Comparison of ENCODE assay signal across 8 cellular contexts in genomic region chr18:46028536-46028891, GRCh38. TPM values are rescaled to one million over a fixed set of nuclear protein-coding genes. Genes with fewer than 3 reads are reported as not detected.
DNase-seq lines count a peak whose midpoint lies in the region; ATAC-seq, FAIRE-seq and TF ChIP-seq lines count a peak whose summit lies in the region.

No MANE protein-coding gene starts in this region.

- ATAC-seq in HepG2: no peak

- H3K4me3 Mint-ChIP-seq in T-helper 2 cell treated with Interferon-gamma antibody and Interleukin-4, amounts not matched to agents 5 μg/mL and 100 μg/mL, for 36 hours: peak overlapping the region; percentile 85

- no peak overlapping the region for H3K27ac ChIP-seq in HepG2 (ENCODE audit: extremely low read length, insufficient read depth, low read length)
- no peak overlapping the region for H3K27ac ChIP-seq in stomach smooth muscle (ENCODE audit: low read length)

- peaks cover 9% of the 10 kb centered on the region for H3K27me3 Mint-ChIP-seq in T-helper 2 cell treated with Interferon-gamma antibody and Interleukin-4, amounts not matched to agents 5 μg/mL and 100 μg/mL, for 36 hours (ENCODE audit: low read depth)

- TF ChIP-seq POLR2A in HepG2 (IDR thresholded peaks at IDR 0.05; ENCODE audit: insufficient read depth in 1 of 2, low read depth in 2 of 2, low read length in 2 of 2): no peak

- in situ Hi-C loops in HepG2 (cut with HindIII; ENCODE audit: extremely low pct_ligation_motif_present, low pct_unique_long_range_greater_than_20kb): no loop called here

- CTCF ChIA-PET in HepG2 (lab: Yijun Ruan, JAX; ENCODE audit: low intra/inter-chr PET ratio, low total read pairs): no interaction called here

- no peak for TF ChIP-seq RAD21 in HepG2 (CRISPR knock-in tag; IDR thresholded peaks at IDR 0.05)

- H3K9ac ChIP-seq in adipocyte (ENCODE audit: low read length) (peak overlapping the region; percentile 79), HepG2 (ENCODE audit: insufficient read depth, low read depth, low read length) (no peak overlapping the region), stomach smooth muscle (ENCODE audit: low read length in 2 of 2) (peak overlapping the region; percentile 11 to 64)

- BruUV-seq in HepG2 (replicated peaks; lab: Mats Ljungman, UMichigan): no TSS peak

- H3K27me3 ChIP-seq in adipocyte (replicated peaks; ENCODE audit: control insufficient read depth, insufficient read depth, low read length) (no peaks in the 10 kb centered on the region), HepG2 (ENCODE audit: control insufficient read depth in 1 of 2, insufficient read depth in 2 of 2, low read length in 2 of 2) (peaks cover 1 to 13% of the 10 kb centered on the region in 2 experiments; a peak in 3 of 5 replicates), stomach smooth muscle (ENCODE audit: control insufficient read depth in 1 of 2, insufficient read depth in 2 of 2, low read length in 2 of 2) (no peaks in the 10 kb centered on the region)

- DNase-seq in T-helper 2 cell treated with Interferon-gamma antibody and Interleukin-4, amounts not matched to agents 5 μg/mL and 100 μg/mL, for 36 hours (ENCODE audit: low spot score): no peak
- no peak for DNase-seq in T-helper 2 cell
- DNase-seq in adipocyte (ENCODE audit: low read depth): no peak
- no peak for DNase-seq in HepG2 (ENCODE audit: low spot score)
- DNase-seq in globus pallidus (ENCODE audit: low spot score): no peak
- no peak for DNase-seq in GDM1 (lab: John Stamatoyannopoulos, UW)
- no peak for DNase-seq in A172 (ENCODE audit: low spot score)

- peak overlapping the region; percentile 81 for H3K4me3 ChIP-seq in adipocyte (ENCODE audit: low read length)
- peak overlapping the region in 2 of 3 experiments; percentile 33 to 63; a peak in 3 of 6 replicates for H3K4me3 ChIP-seq in HepG2 (replicated peaks in 1 of 3; ENCODE audit: insufficient read depth in 1 of 3, low read depth in 2 of 3, low read length in 3 of 3)
- peak overlapping the region; percentile 58 to 77 for H3K4me3 ChIP-seq in stomach smooth muscle (ENCODE audit: low read length in 2 of 2)

- H3K27ac Mint-ChIP-seq in T-helper 2 cell treated with Interferon-gamma antibody and Interleukin-4, amounts not matched to agents 5 μg/mL and 100 μg/mL, for 36 hours: peak overlapping the region; percentile 75

- 79% methylated on average over 7 of the region's 7 CpGs for WGBS in HepG2 (ENCODE audit: low lambda C conversion rate)

- H3K4me1 ChIP-seq in adipocyte (ENCODE audit: control insufficient read depth, insufficient read depth, low read length) (no peaks in the 10 kb centered on the region), HepG2 (ENCODE audit: insufficient read depth, low read length) (peaks cover 4% of the 10 kb centered on the region; the same call in 1 of the 2 replicates), stomach smooth muscle (ENCODE audit: control insufficient read depth, insufficient read depth, low read length) (peaks cover 8% of the 10 kb centered on the region)

- FAIRE-seq in HepG2 (lab: Jason Lieb, UNC): no peak

- TF ChIP-seq EP300 in HepG2 (IDR thresholded peaks at IDR 0.05; ENCODE audit: low read depth in 2 of 2, low read length in 2 of 2) (no peak), HepG2 (CRISPR knock-in tag; IDR thresholded peaks at IDR 0.05; ENCODE audit: borderline replicate concordance) (no peak)

- peak overlapping the region; percentile 59 for H3K4me2 ChIP-seq in HepG2 (ENCODE audit: low read depth, low read length)

- POLR2A ChIA-PET in HepG2 (lab: Yijun Ruan, JAX): no interaction called here

- H3K9me3 ChIP-seq in adipocyte (ENCODE audit: control insufficient read depth, low read length): no peaks in the 10 kb centered on the region
- no peaks in the 10 kb centered on the region for H3K9me3 ChIP-seq in HepG2 (ENCODE audit: low read length)
- no peaks in the 10 kb centered on the region for H3K9me3 ChIP-seq in stomach smooth muscle (ENCODE audit: control insufficient read depth in 2 of 2, low read length in 2 of 2)

- intact Hi-C loops in HepG2 (cut with micrococcal nuclease; ENCODE audit: unreplicated experiment): no loop called here

- peaks cover 19% of the 10 kb centered on the region for H3K36me3 Mint-ChIP-seq in T-helper 2 cell treated with Interferon-gamma antibody and Interleukin-4, amounts not matched to agents 5 μg/mL and 100 μg/mL, for 36 hours (ENCODE audit: low read depth)

- no peaks in the 10 kb centered on the region for H3K9me3 Mint-ChIP-seq in T-helper 2 cell treated with Interferon-gamma antibody and Interleukin-4, amounts not matched to agents 5 μg/mL and 100 μg/mL, for 36 hours

- no peak for TF ChIP-seq CTCF in HepG2 (CRISPR knock-in tag; IDR thresholded peaks at IDR 0.05)

- no peaks in the 10 kb centered on the region for H4K20me1 ChIP-seq in HepG2 (ENCODE audit: insufficient read depth, low read length)

- no peak overlapping the region for H2AFZ ChIP-seq in HepG2 (ENCODE audit: low read length)

- H3K4me1 Mint-ChIP-seq in T-helper 2 cell treated with Interferon-gamma antibody and Interleukin-4, amounts not matched to agents 5 μg/mL and 100 μg/mL, for 36 hours (ENCODE audit: low read depth): peaks cover 11% of the 10 kb centered on the region

- H3K36me3 ChIP-seq in adipocyte (ENCODE audit: control insufficient read depth, insufficient read depth, low read length, severe bottlenecking) (no peaks in the 10 kb centered on the region), HepG2 (replicated peaks in 1 of 2; ENCODE audit: control insufficient read depth in 1 of 2, insufficient read depth in 2 of 2, low read length in 2 of 2) (no peaks in the 10 kb centered on the region), stomach smooth muscle (ENCODE audit: control insufficient read depth in 2 of 2, insufficient read depth in 2 of 2, low read length in 2 of 2) (peaks cover 0 to 2% of the 10 kb centered on the region in 2 donors)

- no peaks in the 10 kb centered on the region for H3K79me2 ChIP-seq in HepG2 (ENCODE audit: insufficient read depth, low read length)

TF ChIP-seq in HepG2, 621 proteins besides CTCF, POLR2A, EP300 and RAD21 (continues in another document):
- TF ChIP-seq BCL3 (CRISPR knock-in tag; IDR thresholded peaks at IDR 0.05) (no peak), PRDM10 (CRISPR knock-in tag; IDR thresholded peaks at IDR 0.05; ENCODE audit: low read depth) (no peak)

RNA-seq across cellular contexts. Expression of gene PSTPIP2, which starts 43.5 kb away (rescaled TPM):
- 0.27 and 0.51 TPM in 2 replicates for total RNA-seq in HepG2 (2016; rRNA removed; fragmentation: Illumina TruSeq; extraction: Trizol)
- 0.18 TPM in 1 of 2 replicates, not detected in the other for total RNA-seq in HepG2 (2016; cell fraction: cytosol; rRNA removed; fragmentation: Illumina TruSeq; extraction: Trizol; ENCODE audit: low read depth)
- total RNA-seq in HepG2 (2016; cell fraction: insoluble cytoplasmic fraction; rRNA removed; fragmentation: Illumina TruSeq; extraction: Trizol): 0.22 and 0.30 TPM in 2 replicates
- 0.12 and 0.17 TPM in 2 replicates for total RNA-seq in HepG2 (2016; cell fraction: membrane; rRNA removed; fragmentation: Illumina TruSeq; extraction: Trizol)
- total RNA-seq in HepG2 (2016; cell fraction: nucleus; rRNA removed; fragmentation: Illumina TruSeq; extraction: Trizol): 0.16 and 0.19 TPM in 2 replicates
- polyA plus RNA-seq in HepG2 (2011; rRNA removed): 0.24 and 0.25 TPM in 2 replicates
- polyA plus RNA-seq in HepG2 (2011; cell fraction: cytosol; rRNA removed): 0.16 and 0.29 TPM in 2 replicates
- 0.06 and 0.10 TPM in 2 replicates for polyA plus RNA-seq in HepG2 (2011; cell fraction: nucleus; rRNA removed)
- polyA plus RNA-seq in HepG2 (2012): 0.36 and 0.37 TPM in 2 replicates
- polyA plus RNA-seq in HepG2 (2016; cell fraction: cytosol; fragmentation: Illumina TruSeq; extraction: Trizol; ENCODE audit: low read depth): not detected in 2 replicates
- 0.38 and 0.43 TPM in 2 replicates for polyA plus RNA-seq in HepG2 (2016; cell fraction: insoluble cytoplasmic fraction; fragmentation: Illumina TruSeq; extraction: Trizol; ENCODE audit: low read depth)
- polyA plus RNA-seq in HepG2 (2016; cell fraction: membrane; fragmentation: Illumina TruSeq; extraction: Trizol; ENCODE audit: low read depth): 0.08 and 0.09 TPM in 2 replicates
- 0.53 and 0.56 TPM in 2 replicates for polyA plus RNA-seq in HepG2 (2016; cell fraction: nucleus; fragmentation: Illumina TruSeq; extraction: Trizol; ENCODE audit: insufficient read depth, low read depth)
- 0.28 and 1.0 TPM in 2 replicates for polyA minus RNA-seq in HepG2 (2011; rRNA and poly(A)+ RNA removed; ENCODE audit: low replicate concordance)
- polyA minus RNA-seq in HepG2 (2011; cell fraction: cytosol; rRNA and poly(A)+ RNA removed): 0.99 TPM in 1 of 2 replicates, not detected in the other
- 0.37 TPM in 1 of 2 replicates, not detected in the other for polyA minus RNA-seq in HepG2 (2011; cell fraction: nucleus; rRNA and poly(A)+ RNA removed)
- total RNA-seq in A172 (2014; rRNA removed; shearing (Covaris generic)): 2.8 and 3.9 TPM in 2 replicates
